10 cellular contexts compared by ENCODE assay signal in the genomic region with DNA sequence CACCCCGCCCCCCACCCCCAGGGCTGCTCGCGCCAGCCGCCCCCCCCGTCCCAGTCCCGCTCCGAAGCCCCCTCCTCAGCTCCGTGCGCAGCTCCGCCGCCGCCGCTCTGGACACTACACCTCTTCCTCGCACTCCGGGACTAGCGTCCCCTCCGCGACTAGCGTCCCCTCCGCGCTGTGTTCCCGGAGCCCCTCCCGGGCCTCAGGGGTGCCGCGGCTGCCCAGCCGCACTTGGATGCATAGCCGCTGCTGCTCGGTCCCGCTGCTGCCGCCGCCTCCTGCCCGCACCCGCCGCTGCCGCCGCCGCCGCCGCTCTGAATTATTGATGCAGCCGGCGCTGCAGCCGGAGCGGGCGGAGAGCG. TPM values are rescaled to one million over a fixed set of nuclear protein-coding genes. Genes with fewer than 3 reads are reported as not detected.
A peak's percentile ranks its signal among the peaks of the same experiment; 100 is the strongest.
DNase-seq lines count a peak whose midpoint lies in the region; ATAC-seq and TF ChIP-seq lines count a peak whose summit lies in the region.
"Had no signal": no experiment of that assay in that cellular context is flagged by ENCODE, and none has a peak within 500 bp of the region (broad histone marks: within the 10 kb centered on the region; RNA-seq: fewer than 3 reads in every experiment).

A gene (minus strand): TSS at position 358 of the 362 bp plus-strand sequence. CDS start 373 bp downstream, outside the sequence.

- no peaks in the 10 kb centered on the region for H3K36me3 Mint-ChIP-seq in activated naive CD4-positive, alpha-beta T cell treated with anti-CD3 and anti-CD28 coated beads, Interleukin-2, amount 10 ng/mL, durations not matched to agents 7 days and 5 days
- peaks cover 3% of the 10 kb centered on the region for H3K36me3 Mint-ChIP-seq in activated T-helper 2 cell treated with anti-CD3 and anti-CD28 coated beads, Interferon-gamma antibody, Interleukin-2, Interleukin-4, amounts not matched to agents 10 μg/mL and 5 μg/mL and 100 μg/mL, durations not matched to agents 14 hours and 24 hours and 36 hours (ENCODE audit: low read depth)

- intact Hi-C loops in activated T-helper 2 cell treated with anti-CD3 and anti-CD28 coated beads, Interferon-gamma antibody, Interleukin-2, Interleukin-4, amounts not matched to agents 10 μg/mL and 5 μg/mL and 100 μg/mL, durations not matched to agents 14 hours and 24 hours and 36 hours (cut with micrococcal nuclease) = no loop called here
- intact Hi-C loops in lower lobe of right lung (cut with DNase I) = no loop called here

- peaks cover 90% of the 10 kb centered on the region for H3K27me3 Mint-ChIP-seq in activated naive CD4-positive, alpha-beta T cell treated with anti-CD3 and anti-CD28 coated beads, Interleukin-2, amount 10 ng/mL, durations not matched to agents 7 days and 5 days
- peaks cover 74% of the 10 kb centered on the region for H3K27me3 Mint-ChIP-seq in activated T-helper 2 cell treated with anti-CD3 and anti-CD28 coated beads, Interferon-gamma antibody, Interleukin-2, Interleukin-4, amounts not matched to agents 10 μg/mL and 5 μg/mL and 100 μg/mL, durations not matched to agents 14 hours and 24 hours and 36 hours (ENCODE audit: low read depth)

- no peaks in the 10 kb centered on the region for H3K36me3 ChIP-seq in lower lobe of right lung
- no peaks in the 10 kb centered on the region for H3K36me3 ChIP-seq in thymus (ENCODE audit: control insufficient read depth, insufficient read depth)

- H3K4me3 Mint-ChIP-seq in activated naive CD4-positive, alpha-beta T cell treated with anti-CD3 and anti-CD28 coated beads, Interleukin-2, amount 10 ng/mL, durations not matched to agents 7 days and 5 days = peak within 1 kb of the TSS; percentile 54
- H3K4me3 Mint-ChIP-seq in activated T-helper 2 cell treated with anti-CD3 and anti-CD28 coated beads, Interferon-gamma antibody, Interleukin-2, Interleukin-4, amounts not matched to agents 10 μg/mL and 5 μg/mL and 100 μg/mL, durations not matched to agents 14 hours and 24 hours and 36 hours (ENCODE audit: low read depth) = peak within 1 kb of the TSS; percentile 66

- H3K9me3 ChIP-seq in lower lobe of right lung (no peaks in the 10 kb centered on the region), thymus (ENCODE audit: control insufficient read depth) (no peaks in the 10 kb centered on the region)

- peaks cover 8% of the 10 kb centered on the region for H3K4me1 Mint-ChIP-seq in activated naive CD4-positive, alpha-beta T cell treated with anti-CD3 and anti-CD28 coated beads, Interleukin-2, amount 10 ng/mL, durations not matched to agents 7 days and 5 days
- H3K4me1 Mint-ChIP-seq in activated T-helper 2 cell treated with anti-CD3 and anti-CD28 coated beads, Interferon-gamma antibody, Interleukin-2, Interleukin-4, amounts not matched to agents 10 μg/mL and 5 μg/mL and 100 μg/mL, durations not matched to agents 14 hours and 24 hours and 36 hours (ENCODE audit: low read depth) = peaks cover 5% of the 10 kb centered on the region

- WGBS in thymus = 2% methylated on average over 44 of the region's 45 CpGs

- no peaks in the 10 kb centered on the region for H3K9me3 Mint-ChIP-seq in activated naive CD4-positive, alpha-beta T cell treated with anti-CD3 and anti-CD28 coated beads, Interleukin-2, amount 10 ng/mL, durations not matched to agents 7 days and 5 days
- no peaks in the 10 kb centered on the region for H3K9me3 Mint-ChIP-seq in activated T-helper 2 cell treated with anti-CD3 and anti-CD28 coated beads, Interferon-gamma antibody, Interleukin-2, Interleukin-4, amounts not matched to agents 10 μg/mL and 5 μg/mL and 100 μg/mL, durations not matched to agents 14 hours and 24 hours and 36 hours

- H3K4me1 ChIP-seq in lower lobe of right lung = peaks cover 33% of the 10 kb centered on the region
- H3K4me1 ChIP-seq in thymus (ENCODE audit: control insufficient read depth, insufficient read depth, low read length) = peaks cover 8% of the 10 kb centered on the region

- no peak for ATAC-seq in lower lobe of right lung

- CTCF ChIA-PET in activated naive CD4-positive, alpha-beta T cell treated with anti-CD3 and anti-CD28 coated beads, Interleukin-2, amount 10 ng/mL, durations not matched to agents 7 days and 5 days (lab: Charles Lee) = no interaction called here

- no peak for DNase-seq in activated naive CD4-positive, alpha-beta T cell treated with anti-CD3 and anti-CD28 coated beads, Interleukin-2, amount 10 ng/mL, durations not matched to agents 7 days and 5 days
- no peak for DNase-seq in activated naive CD4-positive, alpha-beta T cell treated with Interleukin-2 at 50 U/mL for 16 hours
- DNase-seq in activated T-helper 2 cell treated with anti-CD3 and anti-CD28 coated beads, Interferon-gamma antibody, Interleukin-2, Interleukin-4, amounts not matched to agents 10 μg/mL and 5 μg/mL and 100 μg/mL, durations not matched to agents 14 hours and 24 hours and 36 hours (ENCODE audit: low spot score) = no peak
- DNase-seq in lower lobe of right lung (no peak), NCI-H2107 treated with DMSO at 0.1 percent for 48 hours (lab: John Stamatoyannopoulos, UW; ENCODE audit: unreplicated experiment) (no peak), NCI-H1048 (lab: John Stamatoyannopoulos, UW) (no peak)
- no peak for DNase-seq in activated effector memory CD4-positive, alpha-beta T cell treated with Interleukin-2 at 50 U/mL for 16 hours

- H3K4me3 ChIP-seq in lower lobe of right lung (peak within 1 kb of the TSS; percentile 50), thymus (ENCODE audit: low read length) (peak within 1 kb of the TSS; percentile 46)

- H3K27me3 ChIP-seq in lower lobe of right lung (ENCODE audit: low read depth) (peaks cover 88% of the 10 kb centered on the region), thymus (ENCODE audit: control insufficient read depth, insufficient read depth) (peaks cover 79% of the 10 kb centered on the region)

- H3K27ac ChIP-seq in lower lobe of right lung = no peak within 1 kb of the TSS
- no peak within 1 kb of the TSS for H3K27ac ChIP-seq in thymus (ENCODE audit: low read depth)
- H3K27ac ChIP-seq: C4-2B had no signal

- peak within 1 kb of the TSS; percentile 33 for H3K27ac Mint-ChIP-seq in activated naive CD4-positive, alpha-beta T cell treated with anti-CD3 and anti-CD28 coated beads, Interleukin-2, amount 10 ng/mL, durations not matched to agents 7 days and 5 days
- no peak within 1 kb of the TSS for H3K27ac Mint-ChIP-seq in activated T-helper 2 cell treated with anti-CD3 and anti-CD28 coated beads, Interferon-gamma antibody, Interleukin-2, Interleukin-4, amounts not matched to agents 10 μg/mL and 5 μg/mL and 100 μg/mL, durations not matched to agents 14 hours and 24 hours and 36 hours

- TF ChIP-seq CTCF in lower lobe of right lung (IDR thresholded peaks at IDR 0.05) = no peak

RNA-seq across cellular contexts. Expression of the gene that starts here (rescaled TPM):
- total RNA-seq in activated T-helper 2 cell treated with anti-CD3 and anti-CD28 coated beads, Interferon-gamma antibody, Interleukin-2, Interleukin-4, amounts not matched to agents 10 μg/mL and 5 μg/mL and 100 μg/mL, durations not matched to agents 14 hours and 24 hours and 36 hours = not detected in 2 replicates
- total RNA-seq in lower lobe of right lung = not detected
- polyA plus RNA-seq in thymus = 0.32 TPM
- total RNA-seq: fibroblast of lung had no signal
- polyA plus RNA-seq: fibroblast of lung had no signal
